In genomic region chr11:67211656-67212436, GRCh38 we compare ENCODE assay signal across 1 cellular context.
TF ChIP-seq lines count a peak whose summit lies in the region.

No MANE protein-coding gene starts in this region.

TF ChIP-seq in GM12878, 131 proteins besides CTCF, POLR2A, EP300 and RAD21 (continued from another document):
- TF ChIP-seq, protein P1, sequence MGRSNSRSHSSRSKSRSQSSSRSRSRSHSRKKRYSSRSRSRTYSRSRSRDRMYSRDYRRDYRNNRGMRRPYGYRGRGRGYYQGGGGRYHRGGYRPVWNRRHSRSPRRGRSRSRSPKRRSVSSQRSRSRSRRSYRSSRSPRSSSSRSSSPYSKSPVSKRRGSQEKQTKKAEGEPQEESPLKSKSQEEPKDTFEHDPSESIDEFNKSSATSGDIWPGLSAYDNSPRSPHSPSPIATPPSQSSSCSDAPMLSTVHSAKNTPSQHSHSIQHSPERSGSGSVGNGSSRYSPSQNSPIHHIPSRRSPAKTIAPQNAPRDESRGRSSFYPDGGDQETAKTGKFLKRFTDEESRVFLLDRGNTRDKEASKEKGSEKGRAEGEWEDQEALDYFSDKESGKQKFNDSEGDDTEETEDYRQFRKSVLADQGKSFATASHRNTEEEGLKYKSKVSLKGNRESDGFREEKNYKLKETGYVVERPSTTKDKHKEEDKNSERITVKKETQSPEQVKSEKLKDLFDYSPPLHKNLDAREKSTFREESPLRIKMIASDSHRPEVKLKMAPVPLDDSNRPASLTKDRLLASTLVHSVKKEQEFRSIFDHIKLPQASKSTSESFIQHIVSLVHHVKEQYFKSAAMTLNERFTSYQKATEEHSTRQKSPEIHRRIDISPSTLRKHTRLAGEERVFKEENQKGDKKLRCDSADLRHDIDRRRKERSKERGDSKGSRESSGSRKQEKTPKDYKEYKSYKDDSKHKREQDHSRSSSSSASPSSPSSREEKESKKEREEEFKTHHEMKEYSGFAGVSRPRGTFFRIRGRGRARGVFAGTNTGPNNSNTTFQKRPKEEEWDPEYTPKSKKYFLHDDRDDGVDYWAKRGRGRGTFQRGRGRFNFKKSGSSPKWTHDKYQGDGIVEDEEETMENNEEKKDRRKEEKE (IDR thresholded peaks at IDR 0.05) = no peak
- TF ChIP-seq, protein P2, sequence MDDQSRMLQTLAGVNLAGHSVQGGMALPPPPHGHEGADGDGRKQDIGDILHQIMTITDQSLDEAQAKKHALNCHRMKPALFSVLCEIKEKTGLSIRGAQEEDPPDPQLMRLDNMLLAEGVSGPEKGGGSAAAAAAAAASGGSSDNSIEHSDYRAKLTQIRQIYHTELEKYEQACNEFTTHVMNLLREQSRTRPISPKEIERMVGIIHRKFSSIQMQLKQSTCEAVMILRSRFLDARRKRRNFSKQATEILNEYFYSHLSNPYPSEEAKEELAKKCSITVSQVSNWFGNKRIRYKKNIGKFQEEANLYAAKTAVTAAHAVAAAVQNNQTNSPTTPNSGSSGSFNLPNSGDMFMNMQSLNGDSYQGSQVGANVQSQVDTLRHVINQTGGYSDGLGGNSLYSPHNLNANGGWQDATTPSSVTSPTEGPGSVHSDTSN (IDR thresholded peaks at IDR 0.05; ENCODE audit: insufficient replicate concordance, low read depth, low read length) = no peak
- TF ChIP-seq ELK1 (IDR thresholded peaks at IDR 0.05; ENCODE audit: low read depth, low read length) = no peak
- TF ChIP-seq E4F1 (IDR thresholded peaks at IDR 0.05; ENCODE audit: borderline replicate concordance, partially characterized antibody) = no peak
- no peak for TF ChIP-seq ZZZ3 (IDR thresholded peaks at IDR 0.05; ENCODE audit: control insufficient read depth, insufficient read length, low read depth)
- no peak for TF ChIP-seq RCOR1 (conservative IDR thresholded peaks at IDR 0.05; ENCODE audit: low read depth, low read length)
- no peak for TF ChIP-seq ZBTB4 (CRISPR knock-in tag; IDR thresholded peaks at IDR 0.05)
- no peak for TF ChIP-seq ZNF24 (IDR thresholded peaks at IDR 0.05)
- no peak for TF ChIP-seq ASH2L (IDR thresholded peaks at IDR 0.05; ENCODE audit: borderline replicate concordance, low read depth)
- no peak for TF ChIP-seq SUZ12 (IDR thresholded peaks at IDR 0.05; ENCODE audit: unreplicated experiment)
- TF ChIP-seq, protein P3, sequence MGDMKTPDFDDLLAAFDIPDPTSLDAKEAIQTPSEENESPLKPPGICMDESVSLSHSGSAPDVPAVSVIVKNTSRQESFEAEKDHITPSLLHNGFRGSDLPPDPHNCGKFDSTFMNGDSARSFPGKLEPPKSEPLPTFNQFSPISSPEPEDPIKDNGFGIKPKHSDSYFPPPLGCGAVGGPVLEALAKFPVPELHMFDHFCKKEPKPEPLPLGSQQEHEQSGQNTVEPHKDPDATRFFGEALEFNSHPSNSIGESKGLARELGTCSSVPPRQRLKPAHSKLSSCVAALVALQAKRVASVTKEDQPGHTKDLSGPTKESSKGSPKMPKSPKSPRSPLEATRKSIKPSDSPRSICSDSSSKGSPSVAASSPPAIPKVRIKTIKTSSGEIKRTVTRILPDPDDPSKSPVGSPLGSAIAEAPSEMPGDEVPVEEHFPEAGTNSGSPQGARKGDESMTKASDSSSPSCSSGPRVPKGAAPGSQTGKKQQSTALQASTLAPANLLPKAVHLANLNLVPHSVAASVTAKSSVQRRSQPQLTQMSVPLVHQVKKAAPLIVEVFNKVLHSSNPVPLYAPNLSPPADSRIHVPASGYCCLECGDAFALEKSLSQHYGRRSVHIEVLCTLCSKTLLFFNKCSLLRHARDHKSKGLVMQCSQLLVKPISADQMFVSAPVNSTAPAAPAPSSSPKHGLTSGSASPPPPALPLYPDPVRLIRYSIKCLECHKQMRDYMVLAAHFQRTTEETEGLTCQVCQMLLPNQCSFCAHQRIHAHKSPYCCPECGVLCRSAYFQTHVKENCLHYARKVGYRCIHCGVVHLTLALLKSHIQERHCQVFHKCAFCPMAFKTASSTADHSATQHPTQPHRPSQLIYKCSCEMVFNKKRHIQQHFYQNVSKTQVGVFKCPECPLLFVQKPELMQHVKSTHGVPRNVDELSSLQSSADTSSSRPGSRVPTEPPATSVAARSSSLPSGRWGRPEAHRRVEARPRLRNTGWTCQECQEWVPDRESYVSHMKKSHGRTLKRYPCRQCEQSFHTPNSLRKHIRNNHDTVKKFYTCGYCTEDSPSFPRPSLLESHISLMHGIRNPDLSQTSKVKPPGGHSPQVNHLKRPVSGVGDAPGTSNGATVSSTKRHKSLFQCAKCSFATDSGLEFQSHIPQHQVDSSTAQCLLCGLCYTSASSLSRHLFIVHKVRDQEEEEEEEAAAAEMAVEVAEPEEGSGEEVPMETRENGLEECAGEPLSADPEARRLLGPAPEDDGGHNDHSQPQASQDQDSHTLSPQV (IDR thresholded peaks at IDR 0.05) = no peak
- TF ChIP-seq RELA (IDR thresholded peaks at IDR 0.05; ENCODE audit: borderline replicate concordance, partially characterized antibody) = no peak
- no peak for TF ChIP-seq TARDBP (IDR thresholded peaks at IDR 0.05; ENCODE audit: borderline replicate concordance)
- TF ChIP-seq MTA2 (IDR thresholded peaks at IDR 0.05; ENCODE audit: low read depth) = no peak
TF ChIP-seq in GM12878: peak in this region for 0.
